In genomic region chr4:75530556-75531322, GRCh38 we compare ENCODE assay signal across 22 cellular contexts. TPM values are rescaled to one million over a fixed set of nuclear protein-coding genes. Genes with fewer than 3 reads are reported as not detected.
DNase-seq lines count a peak whose midpoint lies in the region; ATAC-seq and TF ChIP-seq lines count a peak whose summit lies in the region.
"Had no signal": no experiment of that assay in that cellular context is flagged by ENCODE, and none has a peak within 500 bp of the region (broad histone marks: within the 10 kb centered on the region; RNA-seq: fewer than 3 reads in every experiment).

No MANE protein-coding gene starts in this region.

- no peaks in the 10 kb centered on the region for H3K4me1 Mint-ChIP-seq in endothelial cell (ENCODE audit: unreplicated experiment)
- H3K4me1 Mint-ChIP-seq: CD14-positive monocyte had no signal

- no peak for TF ChIP-seq CTCF in endothelial cell (IDR thresholded peaks at IDR 0.05; ENCODE audit: unreplicated experiment)

- intact Hi-C loops in Right ventricle myocardium superior (cut with DNase I), result no loop called here
- intact Hi-C loops in right cardiac atrium (cut with DNase I), result no loop called here

- no peaks in the 10 kb centered on the region for H3K27me3 Mint-ChIP-seq in endothelial cell (ENCODE audit: unreplicated experiment)
- H3K27me3 Mint-ChIP-seq: CD4-positive, alpha-beta memory T cell; CD4-positive, CD25-positive, alpha-beta regulatory T cell; CD8-positive, alpha-beta memory T cell had no signal

- peak; percentile 52 for ATAC-seq in Right ventricle myocardium superior (ENCODE audit: poor library complexity)
- ATAC-seq in right cardiac atrium, result no peak

- peak overlapping the region; percentile 24 for H3K4me3 Mint-ChIP-seq in endothelial cell (ENCODE audit: unreplicated experiment)
- H3K4me3 Mint-ChIP-seq: CD14-positive monocyte; CD4-positive, alpha-beta memory T cell; CD4-positive, CD25-positive, alpha-beta regulatory T cell; CD8-positive, alpha-beta memory T cell had no signal

- in situ Hi-C loops in HAP-1 (cut with MboI; ENCODE audit: low sequenced_read_pairs), result no loop called here

- DNase-seq in Right ventricle myocardium superior, result no peak
- DNase-seq in right cardiac atrium, result no peak
- DNase-seq in HAP-1 (ENCODE audit: low spot score in 2 of 2), result peak; percentile 61 to 97
- no peak for DNase-seq in endothelial cell (ENCODE audit: low spot score)
- no peak for DNase-seq in DMS53 treated with DMSO at 0.1 percent for 48 hours (lab: John Stamatoyannopoulos, UW; ENCODE audit: unreplicated experiment)
- DNase-seq: 8988T; ACHN; BE2C; C1 segment of cervical spinal cord; CD4-positive, alpha-beta memory T cell; CD4-positive, CD25-positive, alpha-beta regulatory T cell; CD8-positive, alpha-beta memory T cell; COR-L47; DMS 273 treated with DMSO at 0.1 percent for 48 hours; DMS153; DMS53; DMS79 treated with DMSO at 0.1 percent for 48 hours; GF-D8 had no signal

- H3K27ac Mint-ChIP-seq in endothelial cell (ENCODE audit: unreplicated experiment), result no peak overlapping the region
- H3K27ac Mint-ChIP-seq: CD4-positive, CD25-positive, alpha-beta regulatory T cell; CD8-positive, alpha-beta memory T cell had no signal

- peaks cover 51% of the 10 kb centered on the region for H3K36me3 Mint-ChIP-seq in endothelial cell (ENCODE audit: low read depth, unreplicated experiment)

- peaks cover 31% of the 10 kb centered on the region for H3K36me3 ChIP-seq in HAP-1 (replicated peaks)

- H3K4me1 ChIP-seq in right cardiac atrium (ENCODE audit: control insufficient read depth, insufficient read depth, low read length) (no peaks in the 10 kb centered on the region), HAP-1 (peaks cover 53% of the 10 kb centered on the region)
- H3K4me1 ChIP-seq: BE2C, BLaER1 had no signal

- no peaks in the 10 kb centered on the region for H3K27me3 ChIP-seq in right cardiac atrium (ENCODE audit: control insufficient read depth, insufficient read depth)
- no peaks in the 10 kb centered on the region for H3K27me3 ChIP-seq in HAP-1 (ENCODE audit: low read depth)
- H3K27me3 ChIP-seq: BE2C, BLaER1 had no signal

- H3K27ac ChIP-seq in right cardiac atrium (ENCODE audit: low read length), result no peak overlapping the region
- H3K27ac ChIP-seq: BLaER1 had no signal

- 91% methylated on average over 2 of the region's 2 CpGs for WGBS in right cardiac atrium

- H3K9me3 Mint-ChIP-seq in endothelial cell (ENCODE audit: unreplicated experiment), result peaks cover 9% of the 10 kb centered on the region

- H3K4me3 ChIP-seq in right cardiac atrium (ENCODE audit: low read length) (no peak overlapping the region), HAP-1 (no peak overlapping the region)
- H3K4me3 ChIP-seq: BLaER1 had no signal

- H3K9me3 ChIP-seq in right cardiac atrium (ENCODE audit: control insufficient read depth, low read length), result no peaks in the 10 kb centered on the region
- H3K9me3 ChIP-seq in HAP-1, result peaks cover 17% of the 10 kb centered on the region
- H3K9me3 ChIP-seq: BE2C had no signal

RNA-seq across cellular contexts. Expression of gene THAP6, which starts 16.5 kb away (rescaled TPM):
- total RNA-seq in Right ventricle myocardium superior (17.0 TPM), right cardiac atrium (10 to 100 TPM; 13.9 to 21.7 (median 19.2) TPM), endothelial cell (ENCODE audit: unreplicated experiment) (7.3 TPM)
- 8.5 TPM for polyA plus RNA-seq in right cardiac atrium

RNA-seq across cellular contexts. Expression of gene RCHY1, which starts 16.5 kb away (rescaled TPM):
- total RNA-seq in Right ventricle myocardium superior (44.1 TPM), right cardiac atrium (10 to 100 TPM; 40.9 to 56.7 (median 49.2) TPM), endothelial cell (ENCODE audit: unreplicated experiment) (40.7 TPM)
- 26.1 TPM for polyA plus RNA-seq in right cardiac atrium

RNA-seq across cellular contexts. Expression of gene ODAPH, which starts 25.1 kb away (rescaled TPM):
- not detected for total RNA-seq in Right ventricle myocardium superior
- not detected for total RNA-seq in right cardiac atrium
- polyA plus RNA-seq in right cardiac atrium, result not detected
- not detected for total RNA-seq in endothelial cell (ENCODE audit: unreplicated experiment)
- total RNA-seq: A673; CD4-positive, alpha-beta memory T cell; CD4-positive, CD25-positive, alpha-beta regulatory T cell; CD8-positive, alpha-beta memory T cell had no signal
- polyA plus RNA-seq: AG04450; CD14-positive monocyte; CD4-positive, alpha-beta memory T cell; CD4-positive, CD25-positive, alpha-beta regulatory T cell had no signal

Comparison
In these comparisons a context has a peak if more than half of its experiments do, and no peak if none do; other contexts are left out.
1. DNase-seq: peak in HAP-1 (2 of 2); none in Right ventricle myocardium superior (single experiment), right cardiac atrium (0 of 3), endothelial cell (single experiment) and DMS53 treated with DMSO at 0.1 percent for 48 hours (single experiment).